In genomic region chr20:62104791-62105345, GRCh38 we compare ENCODE assay signal across 26 cellular contexts. TPM values are rescaled to one million over a fixed set of nuclear protein-coding genes. Genes with fewer than 3 reads are reported as not detected.
DNase-seq lines count a peak whose midpoint lies in the region; ATAC-seq, FAIRE-seq and TF ChIP-seq lines count a peak whose summit lies in the region.
"Had no signal": no experiment of that assay in that cellular context is flagged by ENCODE, and none has a peak within 500 bp of the region (broad histone marks: within the 10 kb centered on the region; RNA-seq: fewer than 3 reads in every experiment).

No MANE protein-coding gene starts in this region.

- H3K36me3 Mint-ChIP-seq in GM23338 (ENCODE audit: low read depth), result peaks cover 13% of the 10 kb centered on the region

- peaks cover 19% of the 10 kb centered on the region for H3K27me3 Mint-ChIP-seq in GM23338 (ENCODE audit: insufficient read depth, low read depth, poor library complexity)

- peaks cover 39% of the 10 kb centered on the region for H3K9me3 Mint-ChIP-seq in GM23338

- no peaks in the 10 kb centered on the region for H4K20me1 ChIP-seq in GM23338 (replicated peaks; ENCODE audit: insufficient read depth)
- H4K20me1 ChIP-seq in K562 (replicated peaks; ENCODE audit: control insufficient read depth, insufficient read depth, low read length), result no peaks in the 10 kb centered on the region

- TF ChIP-seq CTCF in GM23338 (conservative IDR thresholded peaks at IDR 0.05; ENCODE audit: low read depth in 2 of 2) (no peak), K562 (IDR thresholded peaks at IDR 0.05 in 2 of 3, conservative IDR thresholded peaks at IDR 0.05 in 1 of 3; ENCODE audit: insufficient read depth in 2 of 3, low read depth in 1 of 3, low read length in 3 of 3) (no peak)

- ATAC-seq in GM23338 (peak; percentile 52), K562 (no peak), HG02763 (IDR thresholded peaks at IDR 0.05; ENCODE audit: unreplicated experiment) (no peak)
- ATAC-seq: stimulated activated memory B cell treated with anti-CD40 and anti-IgM and Interleukin-4, amounts not matched to agents 10 μg/mL and 1 μg/mL and 100 μg/mL, for 72 hours had no signal

- peaks cover 5% of the 10 kb centered on the region for H3K9me3 ChIP-seq in K562 (replicated peaks; ENCODE audit: control insufficient read depth, insufficient read depth, low read depth, low read length)

- H3K4me1 Mint-ChIP-seq in GM23338, result peaks cover 8% of the 10 kb centered on the region
- H3K4me1 Mint-ChIP-seq: central memory CD8-positive, alpha-beta T cell; stimulated activated memory B cell treated with anti-CD40 and anti-IgM and Interleukin-4, amounts not matched to agents 10 μg/mL and 1 μg/mL and 100 μg/mL, for 72 hours had no signal

- H3K4me3 ChIP-seq in GM23338 (no peak overlapping the region), K562 (no peak overlapping the region)
- H3K4me3 ChIP-seq: left ventricle myocardium inferior, SJCRH30 had no signal

- no TSS peak for BruUV-seq in K562 (replicated peaks; lab: Mats Ljungman, UMichigan)

- intact Hi-C loops in K562 (cut with micrococcal nuclease), result no loop called here

- H3K27me3 ChIP-seq in GM23338 (ENCODE audit: insufficient read depth) (no peaks in the 10 kb centered on the region), K562 (ENCODE audit: control insufficient read depth in 2 of 2, insufficient read depth in 2 of 2, low read length in 2 of 2) (peaks cover 23 to 52% of the 10 kb centered on the region in 2 experiments)
- H3K27me3 ChIP-seq: SJCRH30 had no signal

- H3K27ac Mint-ChIP-seq in GM23338, result no peak overlapping the region
- H3K27ac Mint-ChIP-seq: mesothelial cell of epicardium; nephron progenitor cell; stimulated activated memory B cell treated with anti-CD40 and anti-IgM and Interleukin-4, amounts not matched to agents 10 μg/mL and 1 μg/mL and 100 μg/mL, for 72 hours had no signal

- no peak overlapping the region for H2AFZ ChIP-seq in GM23338
- H2AFZ ChIP-seq in K562 (ENCODE audit: low read depth, low read length), result no peak overlapping the region

- H3K4me3 Mint-ChIP-seq in GM23338, result no peak overlapping the region
- H3K4me3 Mint-ChIP-seq: central memory CD8-positive, alpha-beta T cell; mesothelial cell of epicardium; nephron progenitor cell; stimulated activated memory B cell treated with anti-CD40 and anti-IgM and Interleukin-4, amounts not matched to agents 10 μg/mL and 1 μg/mL and 100 μg/mL, for 72 hours had no signal

- DNase-seq in GM23338 (ENCODE audit: low spot score) (no peak), K562 (ENCODE audit: extremely low read depth in 1 of 4, low spot score in 3 of 4) (no peak), kidney glomerular epithelial cell (lab: John Stamatoyannopoulos, UW) (peak; percentile 15), urothelium cell line (ENCODE audit: low spot score) (no peak), ureter (ENCODE audit: low spot score) (no peak), middle frontal gyrus (ENCODE audit: extremely low spot score, low spot score) (no peak)
- DNase-seq: activated naive CD4-positive, alpha-beta T cell treated with anti-CD3 and anti-CD28 coated beads, Interleukin-2, amount 50 U/mL, for 16 hours; activated T-cell treated with anti-CD3 and anti-CD28 coated beads, Interleukin-2, amount 50 U/mL, for 48 hours; AML-193; aorta; DMS79; glutamatergic neuron; left ventricle myocardium inferior; NCI-H1417; NCI-H2081 treated with DMSO at 0.1 percent for 48 hours; NCI-H446; nephron progenitor cell; SJCRH30; T-helper 1 cell had no signal

- POLR2A ChIA-PET in K562 (lab: Yijun Ruan, JAX), result no interaction called here

- in situ Hi-C loops in K562 (cut with MboI), result no loop called here

- no peaks in the 10 kb centered on the region for H3K36me3 ChIP-seq in GM23338 (ENCODE audit: insufficient read depth)
- no peaks in the 10 kb centered on the region for H3K36me3 ChIP-seq in K562 (ENCODE audit: control insufficient read depth, insufficient read depth, low read length)
- H3K36me3 ChIP-seq: left ventricle myocardium inferior, SJCRH30 had no signal

- no peak overlapping the region for H3K9ac ChIP-seq in K562 (ENCODE audit: insufficient read depth in 1 of 2, low read depth in 2 of 2, low read length in 2 of 2)

- no peaks in the 10 kb centered on the region for H3K9me1 ChIP-seq in K562 (ENCODE audit: control insufficient read depth, insufficient read depth, low read length)

- FAIRE-seq in K562 (lab: Jason Lieb, UNC) (no peak), urothelium cell line (lab: Jason Lieb, UNC) (peak; percentile 32)
- FAIRE-seq: TTC549 had no signal

- H3K79me2 ChIP-seq in GM23338 (replicated peaks; ENCODE audit: insufficient read depth) (no peaks in the 10 kb centered on the region), K562 (ENCODE audit: control insufficient read depth, insufficient read depth, low read length) (no peaks in the 10 kb centered on the region)

- TF ChIP-seq EP300 in K562 (IDR thresholded peaks at IDR 0.05; ENCODE audit: low read length), result no peak

- no peak for TF ChIP-seq RAD21 in K562 (CRISPR knock-in tag; conservative IDR thresholded peaks at IDR 0.05 in 1 of 2, IDR thresholded peaks at IDR 0.05 in 1 of 2)

- H3K4me1 ChIP-seq in GM23338 (ENCODE audit: insufficient read depth) (no peaks in the 10 kb centered on the region), K562 (replicated peaks in 1 of 2; ENCODE audit: control insufficient read depth in 2 of 2, insufficient read depth in 2 of 2, low read length in 2 of 2) (peaks cover 0 to 17% of the 10 kb centered on the region in 2 experiments; a peak in 3 of 5 replicates)
- H3K4me1 ChIP-seq: left ventricle myocardium inferior, SJCRH30 had no signal

- H3K4me2 ChIP-seq in GM23338, result no peak overlapping the region
- H3K4me2 ChIP-seq in K562 (ENCODE audit: insufficient read depth, low read length), result no peak overlapping the region

- no peak for TF ChIP-seq POLR2A in K562 (conservative IDR thresholded peaks at IDR 0.05)

- CTCF ChIA-PET in K562 (lab: Yijun Ruan, JAX; ENCODE audit: low intra/inter-chr PET ratio), result no interaction called here

- WGBS in K562 (ENCODE audit: insufficient coverage, low coverage, missing lambda C conversion rate), result 0% methylated on average over 3 of the region's 7 CpGs

- H3K9me2 ChIP-seq in GM23338 (ENCODE audit: insufficient read depth), result no peaks in the 10 kb centered on the region

- H3K27ac ChIP-seq in GM23338 (ENCODE audit: low read depth), result no peak overlapping the region
- no peak overlapping the region for H3K27ac ChIP-seq in K562 (ENCODE audit: extremely low read depth, low read depth, low read length)
- H3K27ac ChIP-seq: epithelial cell of prostate, HL-60, left ventricle myocardium inferior, SJCRH30 had no signal

- H3F3A ChIP-seq in GM23338 (replicated peaks; ENCODE audit: low read depth), result no peaks in the 10 kb centered on the region

RNA-seq across cellular contexts. Expression of gene LSM14B, which starts 17.4 kb away (rescaled TPM):
- total RNA-seq in GM23338 (2014; rRNA removed; shearing (Covaris generic)), result 46.3 and 55.7 TPM in 2 replicates
- polyA plus RNA-seq in GM23338 (2016; fragmentation: Nextera tagmentation; extraction: Ambion mirVana), result 9.6 and 12.1 TPM in 2 replicates
- total RNA-seq in K562 (2011; cell fraction: chromatin; rRNA removed; ENCODE audit: low replicate concordance), result 47.0 and 71.4 TPM in 2 replicates
- 35.4 and 42.2 TPM in 2 replicates for total RNA-seq in K562 (2011; cell fraction: nucleolus; rRNA removed)
- 57.3 and 73.7 TPM in 2 replicates for total RNA-seq in K562 (2011; cell fraction: nucleoplasm; rRNA removed)
- 20.2 and 24.8 TPM in 2 replicates for total RNA-seq in K562 (2014; rRNA removed)
- 12.8 and 13.1 TPM in 2 replicates for total RNA-seq in K562 (2014; rRNA removed; fragmentation: Illumina TruSeq; extraction: Trizol)
- 21.2 and 21.8 TPM in 2 replicates for total RNA-seq in K562 (2015; rRNA removed; fragmentation: Illumina TruSeq; extraction: Trizol)
- 32.7 and 36.0 TPM in 2 replicates for total RNA-seq in K562 (2021)
- 22.6 and 25.8 TPM in 2 replicates for polyA plus RNA-seq in K562 (2011; rRNA removed)
- 19.5 and 43.4 TPM in 2 replicates for polyA plus RNA-seq in K562 (2011; cell fraction: cytosol; rRNA removed)
- 40.4 and 59.2 TPM in 2 replicates for polyA plus RNA-seq in K562 (2011; cell fraction: nucleus; rRNA removed)
- 25.9 and 36.4 TPM in 2 replicates for polyA plus RNA-seq in K562 (2012)
- 19.5 and 25.0 TPM in 2 replicates for polyA plus RNA-seq in K562 (2014; fragmentation: Illumina TruSeq; extraction: Trizol)
- under 1 TPM; 0.66 to 0.83 TPM for polyA plus RNA-seq in K562 (2014; fragmentation: Nextera tagmentation; extraction: Ambion mirVana)
- polyA plus RNA-seq in K562 (2014; rRNA removed), result 26.5 and 27.8 TPM in 2 replicates
- polyA minus RNA-seq in K562 (2011; rRNA and poly(A)+ RNA removed), result 16.3 and 20.9 TPM in 2 replicates
- 13.7 and 20.2 TPM in 2 replicates for polyA minus RNA-seq in K562 (2011; cell fraction: cytosol; rRNA and poly(A)+ RNA removed)
- polyA minus RNA-seq in K562 (2011; cell fraction: nucleus; rRNA and poly(A)+ RNA removed), result 14.7 and 21.3 TPM in 2 replicates
- total RNA-seq in ureter, result 39.0 TPM

RNA-seq across cellular contexts. Expression of gene PSMA7, which starts 38.3 kb away (rescaled TPM):
- 357 and 427 TPM in 2 replicates for total RNA-seq in GM23338 (2014; rRNA removed; shearing (Covaris generic))
- polyA plus RNA-seq in GM23338 (2016; fragmentation: Nextera tagmentation; extraction: Ambion mirVana) (610 and 628 TPM in 2 replicates), K562 (2011; rRNA removed) (404 and 422 TPM in 2 replicates), K562 (2014; fragmentation: Illumina TruSeq; extraction: Trizol) (257 and 356 TPM in 2 replicates), K562 (2014; fragmentation: Nextera tagmentation; extraction: Ambion mirVana) (100 to 1,000 TPM; 303 to 393 TPM), K562 (2014; rRNA removed) (472 and 507 TPM in 2 replicates)
- total RNA-seq in K562 (2011; cell fraction: chromatin; rRNA removed; ENCODE audit: low replicate concordance), result 103 and 137 TPM in 2 replicates
- 121 and 134 TPM in 2 replicates for total RNA-seq in K562 (2011; cell fraction: nucleolus; rRNA removed)
- total RNA-seq in K562 (2011; cell fraction: nucleoplasm; rRNA removed), result 107 and 114 TPM in 2 replicates
- total RNA-seq in K562 (2014; rRNA removed) (490 and 510 TPM in 2 replicates), K562 (2014; rRNA removed; fragmentation: Illumina TruSeq; extraction: Trizol) (263 and 283 TPM in 2 replicates), K562 (2015; rRNA removed; fragmentation: Illumina TruSeq; extraction: Trizol) (289 and 308 TPM in 2 replicates), K562 (2021) (413 and 431 TPM in 2 replicates), ureter (181 TPM)
- polyA plus RNA-seq in K562 (2011; cell fraction: cytosol; rRNA removed), result 449 and 653 TPM in 2 replicates
- 316 and 321 TPM in 2 replicates for polyA plus RNA-seq in K562 (2011; cell fraction: nucleus; rRNA removed)
- 293 and 411 TPM in 2 replicates for polyA plus RNA-seq in K562 (2012)
- polyA minus RNA-seq in K562 (2011; rRNA and poly(A)+ RNA removed), result 166 and 211 TPM in 2 replicates
- polyA minus RNA-seq in K562 (2011; cell fraction: cytosol; rRNA and poly(A)+ RNA removed), result 85.6 and 105 TPM in 2 replicates
- polyA minus RNA-seq in K562 (2011; cell fraction: nucleus; rRNA and poly(A)+ RNA removed), result 46.9 and 66.2 TPM in 2 replicates

RNA-seq across cellular contexts. Expression of gene SS18L1, which starts 38.7 kb away (rescaled TPM):
- 24.6 and 32.6 TPM in 2 replicates for total RNA-seq in GM23338 (2014; rRNA removed; shearing (Covaris generic))
- polyA plus RNA-seq in GM23338 (2016; fragmentation: Nextera tagmentation; extraction: Ambion mirVana) (6.5 and 7.3 TPM in 2 replicates), K562 (2011; rRNA removed) (19.6 and 22.3 TPM in 2 replicates), K562 (2014; fragmentation: Illumina TruSeq; extraction: Trizol) (14.9 and 15.3 TPM in 2 replicates), K562 (2014; fragmentation: Nextera tagmentation; extraction: Ambion mirVana) (1 to 10 TPM; 2.7 to 3.0 TPM), K562 (2014; rRNA removed) (28.3 and 32.6 TPM in 2 replicates)
- 73.1 and 90.7 TPM in 2 replicates for total RNA-seq in K562 (2011; cell fraction: chromatin; rRNA removed; ENCODE audit: low replicate concordance)
- total RNA-seq in K562 (2011; cell fraction: nucleolus; rRNA removed), result 42.7 and 52.5 TPM in 2 replicates
- total RNA-seq in K562 (2011; cell fraction: nucleoplasm; rRNA removed), result 50.7 and 61.9 TPM in 2 replicates
- total RNA-seq in K562 (2014; rRNA removed) (17.5 and 22.4 TPM in 2 replicates), K562 (2014; rRNA removed; fragmentation: Illumina TruSeq; extraction: Trizol) (10.8 and 12.8 TPM in 2 replicates), K562 (2015; rRNA removed; fragmentation: Illumina TruSeq; extraction: Trizol) (15.1 and 15.2 TPM in 2 replicates), K562 (2021) (21.1 and 21.3 TPM in 2 replicates), ureter (15.6 TPM)
- 20.5 and 44.1 TPM in 2 replicates for polyA plus RNA-seq in K562 (2011; cell fraction: cytosol; rRNA removed)
- polyA plus RNA-seq in K562 (2011; cell fraction: nucleus; rRNA removed), result 37.1 and 62.5 TPM in 2 replicates
- polyA plus RNA-seq in K562 (2012), result 15.5 and 18.1 TPM in 2 replicates
- 7.9 and 11.9 TPM in 2 replicates for polyA minus RNA-seq in K562 (2011; rRNA and poly(A)+ RNA removed)
- polyA minus RNA-seq in K562 (2011; cell fraction: cytosol; rRNA and poly(A)+ RNA removed), result 13.6 and 15.9 TPM in 2 replicates
- 21.1 and 22.5 TPM in 2 replicates for polyA minus RNA-seq in K562 (2011; cell fraction: nucleus; rRNA and poly(A)+ RNA removed)

RNA-seq across cellular contexts. Expression of gene TAF4, which starts 39.2 kb away (rescaled TPM):
- 33.9 and 60.0 TPM in 2 replicates for total RNA-seq in GM23338 (2014; rRNA removed; shearing (Covaris generic))
- polyA plus RNA-seq in GM23338 (2016; fragmentation: Nextera tagmentation; extraction: Ambion mirVana), result 7.2 and 7.8 TPM in 2 replicates
- 55.2 and 60.4 TPM in 2 replicates for total RNA-seq in K562 (2011; cell fraction: chromatin; rRNA removed; ENCODE audit: low replicate concordance)
- total RNA-seq in K562 (2011; cell fraction: nucleolus; rRNA removed), result 24.2 and 29.5 TPM in 2 replicates
- total RNA-seq in K562 (2011; cell fraction: nucleoplasm; rRNA removed), result 37.6 and 39.3 TPM in 2 replicates
- total RNA-seq in K562 (2014; rRNA removed), result 5.3 and 6.7 TPM in 2 replicates
- 5.7 and 7.1 TPM in 2 replicates for total RNA-seq in K562 (2014; rRNA removed; fragmentation: Illumina TruSeq; extraction: Trizol)
- total RNA-seq in K562 (2015; rRNA removed; fragmentation: Illumina TruSeq; extraction: Trizol), result 5.6 and 7.8 TPM in 2 replicates
- total RNA-seq in K562 (2021), result 20.4 and 28.3 TPM in 2 replicates
- 3.6 and 3.9 TPM in 2 replicates for polyA plus RNA-seq in K562 (2011; rRNA removed)
- polyA plus RNA-seq in K562 (2011; cell fraction: cytosol; rRNA removed), result 3.1 and 9.7 TPM in 2 replicates
- polyA plus RNA-seq in K562 (2011; cell fraction: nucleus; rRNA removed), result 7.7 and 13.2 TPM in 2 replicates
- polyA plus RNA-seq in K562 (2012), result 10.2 and 14.4 TPM in 2 replicates
- polyA plus RNA-seq in K562 (2014; fragmentation: Illumina TruSeq; extraction: Trizol), result 12.4 and 14.6 TPM in 2 replicates
- under 1 TPM; 0.44 to 0.48 TPM for polyA plus RNA-seq in K562 (2014; fragmentation: Nextera tagmentation; extraction: Ambion mirVana)
- polyA plus RNA-seq in K562 (2014; rRNA removed), result 11.5 and 11.6 TPM in 2 replicates
- polyA minus RNA-seq in K562 (2011; rRNA and poly(A)+ RNA removed), result 5.4 and 5.6 TPM in 2 replicates
- polyA minus RNA-seq in K562 (2011; cell fraction: cytosol; rRNA and poly(A)+ RNA removed), result 16.1 and 22.1 TPM in 2 replicates
- 6.1 and 8.2 TPM in 2 replicates for polyA minus RNA-seq in K562 (2011; cell fraction: nucleus; rRNA and poly(A)+ RNA removed)
- total RNA-seq in ureter, result 31.3 TPM
